ENCODE assay signal across 25 cellular contexts in genomic region chr4:38514465-38515146, GRCh38.
DNase-seq lines count a peak whose midpoint lies in the region; ATAC-seq and TF ChIP-seq lines count a peak whose summit lies in the region.
"Had no signal": no experiment of that assay in that cellular context is flagged by ENCODE, and none has a peak within 500 bp of the region (broad histone marks: within the 10 kb centered on the region; RNA-seq: fewer than 3 reads in every experiment).

No MANE protein-coding gene starts in this region.

- peaks cover 69% of the 10 kb centered on the region for H3K4me1 ChIP-seq in CD8-positive, alpha-beta T cell (ENCODE audit: insufficient read depth, low read length)
- H3K4me1 ChIP-seq: gastrocnemius medialis, lower lobe of right lung, testis had no signal

- H3K9me3 ChIP-seq in CD8-positive, alpha-beta T cell (ENCODE audit: low read length) = no peaks in the 10 kb centered on the region
- H3K9me3 ChIP-seq in T-helper 17 cell (ENCODE audit: control insufficient read depth, low read length, poor library complexity, severe bottlenecking) = no peaks in the 10 kb centered on the region
- H3K9me3 ChIP-seq: esophagus muscularis mucosa, gastrocnemius medialis, lower lobe of right lung, SK-N-SH, spleen, testis had no signal

- H3K27ac ChIP-seq in CD8-positive, alpha-beta T cell (ENCODE audit: low read depth, low read length) = no peak overlapping the region
- H3K27ac ChIP-seq: esophagus muscularis mucosa, gastrocnemius medialis, GM23248, HL-60, lower lobe of right lung, spleen, testis had no signal

- DNase-seq in activated CD4-positive, alpha-beta T cell treated with anti-CD3 and anti-CD28 coated beads for 36 hours = peak; percentile 48
- DNase-seq in activated CD4-positive, alpha-beta T cell treated with anti-CD3 and anti-CD28 coated beads, Interleukin-2, amount 50 U/mL, for 48 hours = no peak
- no peak for DNase-seq in CD8-positive, alpha-beta T cell
- DNase-seq in T-helper 17 cell (no peak), NCI-H446 treated with DMSO at 0.1 percent for 48 hours (lab: John Stamatoyannopoulos, UW) (no peak), RPMI8226 (no peak), KBM-7 (no peak)
- DNase-seq in naive thymus-derived CD8-positive, alpha-beta T cell = peak in 1 of 10 donors; percentile 19
- DNase-seq: ACHN; activated gamma-delta T cell; C1 segment of cervical spinal cord; effector CD8-positive, alpha-beta T cell; gastrocnemius medialis; GM23248; hypothalamus; lower lobe of right lung; NCI-H1436 treated with DMSO at 0.1 percent for 48 hours; SK-N-SH; spleen; stimulated activated CD8-positive, alpha-beta memory T cell treated with anti-CD3 and anti-CD28 coated beads, Interleukin-4, amount 100 ng/mL, for 48 hours; T-helper 9 cell; testis had no signal

- peaks cover 7% of the 10 kb centered on the region for H3K36me3 Mint-ChIP-seq in activated CD4-positive, alpha-beta T cell treated with anti-CD3 and anti-CD28 coated beads for 36 hours (ENCODE audit: low read depth)
- H3K36me3 Mint-ChIP-seq in CD8-positive, alpha-beta T cell = peaks cover 75% of the 10 kb centered on the region
- H3K36me3 Mint-ChIP-seq in T-helper 17 cell (ENCODE audit: low read depth) = peaks cover 5% of the 10 kb centered on the region
- peaks cover 32 to 71% (median 41%) of the 10 kb centered on the region in 3 donors for H3K36me3 Mint-ChIP-seq in naive thymus-derived CD8-positive, alpha-beta T cell
- H3K36me3 Mint-ChIP-seq: WTC11 had no signal

- H3K27ac Mint-ChIP-seq in activated CD4-positive, alpha-beta T cell treated with anti-CD3 and anti-CD28 coated beads for 36 hours = no peak overlapping the region
- peak overlapping the region; percentile 30 for H3K27ac Mint-ChIP-seq in CD8-positive, alpha-beta T cell
- H3K27ac Mint-ChIP-seq in T-helper 17 cell = no peak overlapping the region
- H3K27ac Mint-ChIP-seq in naive thymus-derived CD8-positive, alpha-beta T cell = peak overlapping the region in 9 of 10 donors; percentile 44 to 88 (median 84)
- H3K27ac Mint-ChIP-seq: WTC11 had no signal

- intact Hi-C loops in activated CD4-positive, alpha-beta T cell treated with anti-CD3 and anti-CD28 coated beads for 36 hours (cut with DNase I, micrococcal nuclease) = no loop called here
- intact Hi-C loops in CD8-positive, alpha-beta T cell (cut with DNase I, micrococcal nuclease) = no loop called here

- H3K36me3 ChIP-seq in CD8-positive, alpha-beta T cell (ENCODE audit: insufficient read depth, low read length) = no peaks in the 10 kb centered on the region
- H3K36me3 ChIP-seq: esophagus muscularis mucosa, gastrocnemius medialis, lower lobe of right lung, spleen had no signal

- H3K27me3 Mint-ChIP-seq in activated CD4-positive, alpha-beta T cell treated with anti-CD3 and anti-CD28 coated beads for 36 hours = no peaks in the 10 kb centered on the region
- H3K27me3 Mint-ChIP-seq in CD8-positive, alpha-beta T cell (ENCODE audit: low read depth) = no peaks in the 10 kb centered on the region
- no peaks in the 10 kb centered on the region for H3K27me3 Mint-ChIP-seq in T-helper 17 cell
- no peaks in the 10 kb centered on the region for H3K27me3 Mint-ChIP-seq in naive thymus-derived CD8-positive, alpha-beta T cell

- ATAC-seq in activated CD4-positive, alpha-beta T cell treated with anti-CD3 and anti-CD28 coated beads for 36 hours = peak; percentile 97
- peak; percentile 53 for ATAC-seq in CD8-positive, alpha-beta T cell
- no peak for ATAC-seq in T-helper 17 cell
- peak; percentile 39 to 41 for ATAC-seq in naive thymus-derived CD8-positive, alpha-beta T cell
- ATAC-seq: gastrocnemius medialis, lower lobe of right lung, WTC11 had no signal

- peak overlapping the region; percentile 3 for H3K4me3 ChIP-seq in CD8-positive, alpha-beta T cell (ENCODE audit: low read depth, low read length)
- H3K4me3 ChIP-seq: esophagus muscularis mucosa, gastrocnemius medialis, GM23248, lower lobe of right lung, spleen, testis had no signal

- POLR2A ChIA-PET in activated CD4-positive, alpha-beta T cell treated with anti-CD3 and anti-CD28 coated beads for 36 hours (lab: Charles Lee) = interaction anchor here (0.5 to 0.7 kb wide), 2 partner anchors 10 to 53 kb away, joined by 3 to 8 read pairs; no protein-coding TSS in a partner anchor
- POLR2A ChIA-PET in CD8-positive, alpha-beta T cell (lab: Charles Lee) = interaction anchor here (0.7 to 1.6 kb wide), 7 partner anchors 13 to 158 kb away, joined by 3 to 7 read pairs (median 3); no protein-coding TSS in a partner anchor
- POLR2A ChIA-PET in naive thymus-derived CD8-positive, alpha-beta T cell (lab: Charles Lee) = interaction anchor here (0.6 to 2.5 kb wide), 12 partner anchors 8 to 197 kb away, joined by 3 to 13 read pairs (median 4); no protein-coding TSS in a partner anchor

- no peak for TF ChIP-seq CTCF in CD8-positive, alpha-beta T cell (IDR thresholded peaks at IDR 0.05)

- H3K4me1 Mint-ChIP-seq in activated CD4-positive, alpha-beta T cell treated with anti-CD3 and anti-CD28 coated beads for 36 hours = peaks cover 73% of the 10 kb centered on the region
- peaks cover 80% of the 10 kb centered on the region for H3K4me1 Mint-ChIP-seq in CD8-positive, alpha-beta T cell (ENCODE audit: low read depth)
- peaks cover 51% of the 10 kb centered on the region for H3K4me1 Mint-ChIP-seq in T-helper 17 cell
- peaks cover 48 to 83% (median 76%) of the 10 kb centered on the region in 4 donors for H3K4me1 Mint-ChIP-seq in naive thymus-derived CD8-positive, alpha-beta T cell

- H3K27me3 ChIP-seq in CD8-positive, alpha-beta T cell (ENCODE audit: insufficient read depth, low read length) = no peaks in the 10 kb centered on the region
- H3K27me3 ChIP-seq: esophagus muscularis mucosa, gastrocnemius medialis, spleen, testis had no signal

- H3K9me3 Mint-ChIP-seq in activated CD4-positive, alpha-beta T cell treated with anti-CD3 and anti-CD28 coated beads for 36 hours (ENCODE audit: low read depth) = no peaks in the 10 kb centered on the region
- H3K9me3 Mint-ChIP-seq in CD8-positive, alpha-beta T cell = no peaks in the 10 kb centered on the region
- no peaks in the 10 kb centered on the region for H3K9me3 Mint-ChIP-seq in naive thymus-derived CD8-positive, alpha-beta T cell

- CTCF ChIA-PET in activated CD4-positive, alpha-beta T cell treated with anti-CD3 and anti-CD28 coated beads for 36 hours (lab: Charles Lee) = interaction anchor here (0.6 to 1.5 kb wide), 3 partner anchors 9 to 531 kb away, joined by 3 to 5 read pairs (median 3); no protein-coding TSS in a partner anchor
- CTCF ChIA-PET in CD8-positive, alpha-beta T cell (lab: Charles Lee) = interaction anchor here (0.9 to 1.8 kb wide), 6 partner anchors 24 to 335 kb away, joined by 3 to 9 read pairs (median 6); no protein-coding TSS in a partner anchor

- no peak overlapping the region for H3K4me3 Mint-ChIP-seq in activated CD4-positive, alpha-beta T cell treated with anti-CD3 and anti-CD28 coated beads for 36 hours
- H3K4me3 Mint-ChIP-seq in CD8-positive, alpha-beta T cell = peak overlapping the region; percentile 76
- H3K4me3 Mint-ChIP-seq in T-helper 17 cell = peak overlapping the region; percentile 56
- H3K4me3 Mint-ChIP-seq in naive thymus-derived CD8-positive, alpha-beta T cell = peak overlapping the region; percentile 57 to 81 (median 70)
- H3K4me3 Mint-ChIP-seq: WTC11 had no signal

- in situ Hi-C loops in KBM-7 (cut with MboI; ENCODE audit: low pct_unique_long_range_greater_than_20kb, low sequenced_read_pairs) = no loop called here

Comparison
In these comparisons a context has a peak if more than half of its experiments do, and no peak if none do; other contexts are left out.
1. H3K27ac Mint-ChIP-seq: peak in CD8-positive, alpha-beta T cell (single experiment) and naive thymus-derived CD8-positive, alpha-beta T cell (9 of 10); none in activated CD4-positive, alpha-beta T cell treated with anti-CD3 and anti-CD28 coated beads for 36 hours (single experiment) and T-helper 17 cell (single experiment).